ENCODE assay signal across 28 cellular contexts in genomic region chr11:124814739-124815138, GRCh38. TPM values are rescaled to one million over a fixed set of nuclear protein-coding genes. Genes with fewer than 3 reads are reported as not detected.
"Had no signal": no experiment of that assay in that cellular context is flagged by ENCODE, and none has a peak within 500 bp of the region (broad histone marks: within the 10 kb centered on the region; RNA-seq: fewer than 3 reads in every experiment).

No MANE protein-coding gene starts in this region.

- H3K27me3 ChIP-seq: MG63, Peyer's patch had no signal

- H3K36me3 ChIP-seq: MG63, Peyer's patch, WERI-Rb-1 had no signal

- H3K27ac ChIP-seq: Peyer's patch, WERI-Rb-1 had no signal

- H3K4me1 ChIP-seq: Peyer's patch had no signal

- ATAC-seq: activated CD8-positive, alpha-beta memory T cell treated with anti-CD3 and anti-CD28 coated beads, Interleukin-2, amount 10 ng/mL, durations not matched to agents 7 days and 5 days; activated naive CD8-positive, alpha-beta T cell treated with anti-CD3 and anti-CD28 coated beads, Interleukin-2, amount 50 U/mL, for 24 hours had no signal

- H3K9me3 ChIP-seq: MG63, Peyer's patch had no signal

- FAIRE-seq: bronchial epithelial cell had no signal

- DNase-seq: activated CD4-positive, alpha-beta memory T cell treated with anti-CD3 and anti-CD28 coated beads, Interleukin-2, amount 10 ng/mL, durations not matched to agents 7 days and 5 days; activated CD4-positive, alpha-beta T cell treated with anti-CD3 and anti-CD28 coated beads for 48 hours; activated CD8-positive, alpha-beta memory T cell treated with anti-CD3 and anti-CD28 coated beads for 24 hours; activated CD8-positive, alpha-beta memory T cell treated with anti-CD3 and anti-CD28 coated beads, Interleukin-2, amount 10 ng/mL, durations not matched to agents 7 days and 5 days; activated CD8-positive, alpha-beta memory T cell treated with anti-CD3 and anti-CD28 coated beads, Interleukin-2, amount 50 U/mL, for 48 hours; activated effector memory CD4-positive, alpha-beta T cell treated with Interleukin-2 at 50 U/mL for 16 hours; activated naive CD4-positive, alpha-beta T cell treated with anti-CD3 and anti-CD28 coated beads, Interleukin-2, amount 10 ng/mL, durations not matched to agents 7 days and 5 days; activated naive CD8-positive, alpha-beta T cell treated with anti-CD3 and anti-CD28 coated beads, Interleukin-2, amount 50 U/mL, for 24 hours; activated T-cell treated with anti-CD3 and anti-CD28 coated beads, Interleukin-2, amount 50 U/mL, for 48 hours; anterior cingulate cortex; cerebellar nuclear complex; Karpas-422; MG63; NCI-H1048; NCI-H1105 treated with DMSO at 0.1 percent for 48 hours; NCI-H1436; NCI-H1694 treated with DMSO at 0.1 percent for 48 hours; NCI-H2029; NCI-H345; NCI-H524 treated with DMSO at 0.1 percent for 48 hours; Peyer's patch; Right ventricle myocardium superior; SW 1271; T-helper 1 cell; T-helper 2 cell; T-helper 9 cell; WERI-Rb-1 had no signal

- H3K4me3 ChIP-seq: MG63, Peyer's patch had no signal

RNA-seq across cellular contexts. Expression of gene ESAM, which starts 52.6 kb away (rescaled TPM):
- total RNA-seq: bronchial epithelial cell had no signal
